In the genomic region with DNA sequence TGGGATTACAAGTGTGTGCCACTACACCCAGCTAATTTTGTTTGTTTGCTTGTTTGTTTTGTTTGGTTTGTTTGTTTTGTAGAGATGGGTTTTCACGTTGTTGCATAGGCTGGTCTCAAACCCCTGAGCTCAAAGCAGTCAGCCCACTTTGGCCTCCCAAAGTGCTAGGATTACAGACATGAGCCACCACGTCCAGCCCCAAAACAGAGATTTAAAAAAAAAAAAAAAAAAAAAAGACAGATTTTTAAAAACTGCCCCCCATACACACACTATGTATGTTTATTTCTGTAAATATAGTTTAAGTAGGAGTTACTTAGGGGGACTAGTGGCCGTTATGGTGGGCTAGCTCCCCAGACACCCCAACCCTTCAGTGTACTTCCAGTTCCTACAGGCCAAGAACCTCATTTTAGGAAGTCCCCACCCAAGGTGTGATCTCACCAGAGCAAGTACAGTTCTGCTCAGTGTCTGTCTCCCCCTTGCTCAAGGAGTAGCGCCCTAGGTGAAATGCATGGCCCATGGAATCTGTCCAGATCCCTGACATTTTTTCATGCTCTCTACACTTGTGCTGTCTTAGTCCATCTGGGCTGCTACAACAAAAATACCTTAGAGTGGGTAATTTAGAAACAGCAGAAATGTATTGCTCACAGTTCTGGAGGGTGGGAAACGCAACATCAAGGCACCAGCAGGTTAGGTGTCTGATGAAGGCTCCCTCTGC, we compare ENCODE assay signal across 14 cellular contexts. TPM values are rescaled to one million over a fixed set of nuclear protein-coding genes. Genes with fewer than 3 reads are reported as not detected.
A peak's percentile ranks its signal among the peaks of the same experiment; 100 is the strongest.
DNase-seq lines count a peak whose midpoint lies in the region; ATAC-seq and TF ChIP-seq lines count a peak whose summit lies in the region.
"Had no signal": no experiment of that assay in that cellular context is flagged by ENCODE, and none has a peak within 500 bp of the region (broad histone marks: within the 10 kb centered on the region; RNA-seq: fewer than 3 reads in every experiment).

No MANE protein-coding gene starts in this region.

- no peaks in the 10 kb centered on the region for H3K9me3 ChIP-seq in upper lobe of left lung
- H3K9me3 ChIP-seq: HAP-1 had no signal

- DNase-seq in activated CD8-positive, alpha-beta memory T cell treated with anti-CD3 and anti-CD28 coated beads, Interleukin-2, amount 10 ng/mL, durations not matched to agents 7 days and 5 days: no peak
- no peak for DNase-seq in activated CD8-positive, alpha-beta memory T cell treated with anti-CD3 and anti-CD28 coated beads, Interleukin-2, amount 50 U/mL, for 48 hours
- DNase-seq in naive B cell: no peak
- DNase-seq in upper lobe of left lung: peak in 1 of 2 donors; percentile 63
- DNase-seq in sciatic nerve (ENCODE audit: low spot score): no peak
- DNase-seq in SHP77 (lab: John Stamatoyannopoulos, UW): no peak
- no peak for DNase-seq in HFFc6
- DNase-seq: activated T-cell treated with anti-CD3 and anti-CD28 coated beads, Interleukin-2, amount 50 U/mL, for 1 hour; hippocampal formation; NCI-H1417; NCI-H524; SHP77 treated with DMSO at 0.1 percent for 48 hours had no signal

- peaks cover 49% of the 10 kb centered on the region for H3K4me1 Mint-ChIP-seq in activated CD8-positive, alpha-beta memory T cell treated with anti-CD3 and anti-CD28 coated beads, Interleukin-2, amount 10 ng/mL, durations not matched to agents 7 days and 5 days
- peaks cover 42% of the 10 kb centered on the region for H3K4me1 Mint-ChIP-seq in dendritic cell treated with granulocyte-macrophage colony-stimulating factor and Interleukin-4, amounts not matched to agents 40 ng/mL and 50 ng/mL, for 4 days (ENCODE audit: low read depth)
- H3K4me1 Mint-ChIP-seq in naive B cell (peaks cover 41 to 58% (median 54%) of the 10 kb centered on the region in 3 donors), HFFc6 (ENCODE audit: low read depth) (peaks cover 53% of the 10 kb centered on the region)

- H3K4me1 ChIP-seq in upper lobe of left lung: peaks cover 51 to 73% (median 61%) of the 10 kb centered on the region in 4 donors

- no peak for ATAC-seq in activated CD8-positive, alpha-beta memory T cell treated with anti-CD3 and anti-CD28 coated beads, Interleukin-2, amount 10 ng/mL, durations not matched to agents 7 days and 5 days
- ATAC-seq in naive B cell (ENCODE audit: low read depth in 2 of 2) (no peak), upper lobe of left lung (ENCODE audit: low FRiP score in 2 of 2) (no peak), sciatic nerve (no peak)

- 45 to 51% methylated on average over 5 of the region's 5 CpGs for WGBS in upper lobe of left lung, 2 donors

- H3K9me3 Mint-ChIP-seq in activated CD8-positive, alpha-beta memory T cell treated with anti-CD3 and anti-CD28 coated beads, Interleukin-2, amount 10 ng/mL, durations not matched to agents 7 days and 5 days (ENCODE audit: low read depth): no peaks in the 10 kb centered on the region
- H3K9me3 Mint-ChIP-seq in dendritic cell treated with granulocyte-macrophage colony-stimulating factor and Interleukin-4, amounts not matched to agents 40 ng/mL and 50 ng/mL, for 4 days: no peaks in the 10 kb centered on the region
- no peaks in the 10 kb centered on the region for H3K9me3 Mint-ChIP-seq in naive B cell
- no peaks in the 10 kb centered on the region for H3K9me3 Mint-ChIP-seq in HFFc6

- H3K4me3 ChIP-seq in upper lobe of left lung: no peak overlapping the region
- H3K4me3 ChIP-seq: HAP-1 had no signal

- intact Hi-C loops in dendritic cell treated with granulocyte-macrophage colony-stimulating factor and Interleukin-4, amounts not matched to agents 40 ng/mL and 50 ng/mL, for 4 days (cut with micrococcal nuclease): loop anchor here (2.0 to 5.0 kb wide), 2 partner anchors 73 to 101 kb away; no protein-coding TSS in a partner anchor
- intact Hi-C loops in sciatic nerve (cut with DNase I): no loop called here

- TF ChIP-seq CTCF in upper lobe of left lung (IDR thresholded peaks at IDR 0.05) (no peak), HFFc6 (IDR thresholded peaks at IDR 0.05) (no peak)

- no peaks in the 10 kb centered on the region for H3K36me3 Mint-ChIP-seq in activated CD8-positive, alpha-beta memory T cell treated with anti-CD3 and anti-CD28 coated beads, Interleukin-2, amount 10 ng/mL, durations not matched to agents 7 days and 5 days
- H3K36me3 Mint-ChIP-seq in dendritic cell treated with granulocyte-macrophage colony-stimulating factor and Interleukin-4, amounts not matched to agents 40 ng/mL and 50 ng/mL, for 4 days (ENCODE audit: low read depth): peaks cover 29% of the 10 kb centered on the region
- H3K36me3 Mint-ChIP-seq in naive B cell (no peaks in the 10 kb centered on the region), HFFc6 (ENCODE audit: low read depth) (peaks cover 12% of the 10 kb centered on the region)

- TF ChIP-seq EP300 in upper lobe of left lung (IDR thresholded peaks at IDR 0.05): no peak

- H3K27me3 Mint-ChIP-seq in activated CD8-positive, alpha-beta memory T cell treated with anti-CD3 and anti-CD28 coated beads, Interleukin-2, amount 10 ng/mL, durations not matched to agents 7 days and 5 days: no peaks in the 10 kb centered on the region
- peaks cover 1% of the 10 kb centered on the region for H3K27me3 Mint-ChIP-seq in dendritic cell treated with granulocyte-macrophage colony-stimulating factor and Interleukin-4, amounts not matched to agents 40 ng/mL and 50 ng/mL, for 4 days
- no peaks in the 10 kb centered on the region for H3K27me3 Mint-ChIP-seq in naive B cell
- H3K27me3 Mint-ChIP-seq in HFFc6 (ENCODE audit: insufficient read depth): peaks cover 3% of the 10 kb centered on the region; the same call in 1 of the 2 replicates

- CTCF ChIA-PET in activated CD8-positive, alpha-beta memory T cell treated with anti-CD3 and anti-CD28 coated beads, Interleukin-2, amount 10 ng/mL, durations not matched to agents 7 days and 5 days (lab: Charles Lee): interaction anchor here (0.7 to 15.3 kb wide), 13 partner anchors 8 to 701 kb away, joined by 3 to 243 read pairs (median 4); partner anchors contain the start of genes AAMP, PNKD and TTLL4

- H3K4me3 Mint-ChIP-seq in activated CD8-positive, alpha-beta memory T cell treated with anti-CD3 and anti-CD28 coated beads, Interleukin-2, amount 10 ng/mL, durations not matched to agents 7 days and 5 days: no peak overlapping the region
- H3K4me3 Mint-ChIP-seq in dendritic cell treated with granulocyte-macrophage colony-stimulating factor and Interleukin-4, amounts not matched to agents 40 ng/mL and 50 ng/mL, for 4 days: no peak overlapping the region
- H3K4me3 Mint-ChIP-seq in naive B cell: peak overlapping the region; percentile 12 to 86 (median 54)
- H3K4me3 Mint-ChIP-seq in HFFc6: no peak overlapping the region; the same call in 1 of the 2 replicates

- peak overlapping the region; percentile 15 for H3K27ac Mint-ChIP-seq in activated CD8-positive, alpha-beta memory T cell treated with anti-CD3 and anti-CD28 coated beads, Interleukin-2, amount 10 ng/mL, durations not matched to agents 7 days and 5 days
- H3K27ac Mint-ChIP-seq in dendritic cell treated with granulocyte-macrophage colony-stimulating factor and Interleukin-4, amounts not matched to agents 40 ng/mL and 50 ng/mL, for 4 days: peak overlapping the region; percentile 99
- H3K27ac Mint-ChIP-seq in naive B cell (peak overlapping the region in 5 of 6 donors; percentile 53 to 100 (median 69)), HFFc6 (no peak overlapping the region)

- no peaks in the 10 kb centered on the region for H3K36me3 ChIP-seq in upper lobe of left lung
- H3K36me3 ChIP-seq: HAP-1 had no signal

- no peaks in the 10 kb centered on the region for H3K27me3 ChIP-seq in upper lobe of left lung

- H3K27ac ChIP-seq in upper lobe of left lung: peak overlapping the region; percentile 78 to 100 (median 98)

- no peak for TF ChIP-seq POLR2A in upper lobe of left lung (IDR thresholded peaks at IDR 0.05)

RNA-seq across cellular contexts. Expression of gene TMBIM1, which starts 1.6 kb away (rescaled TPM):
- total RNA-seq in activated CD8-positive, alpha-beta memory T cell treated with anti-CD3 and anti-CD28 coated beads, Interleukin-2, amount 10 ng/mL, durations not matched to agents 7 days and 5 days: 10 to 100 TPM; 51.5 to 72.4 TPM
- polyA plus RNA-seq in naive B cell (ENCODE audit: low read depth in 6 of 6): 100 to 1,000 TPM in 4 of 6 donors, 10 to 100 TPM in 2; 72.6 to 137 (median 108) TPM
- total RNA-seq in upper lobe of left lung: 100 to 1,000 TPM; 112 to 359 (median 236) TPM
- total RNA-seq in sciatic nerve: 211 TPM
- total RNA-seq in HFFc6 (2021; fragmentation: NEBNext Ultra II Directional; extraction: Animal tissue kit (Norgen Biotek cat#: 25700)): 100 to 1,000 TPM; 163 to 187 (median 176) TPM

RNA-seq across cellular contexts. Expression of gene PNKD, which starts 23.6 kb away (rescaled TPM):
- total RNA-seq in activated CD8-positive, alpha-beta memory T cell treated with anti-CD3 and anti-CD28 coated beads, Interleukin-2, amount 10 ng/mL, durations not matched to agents 7 days and 5 days: 10 to 100 TPM; 37.6 to 40.7 TPM
- 100 to 1,000 TPM in 5 of 6 donors, 10 to 100 TPM in 1; 99.4 to 143 (median 127) TPM for polyA plus RNA-seq in naive B cell (ENCODE audit: low read depth in 6 of 6)
- 100 to 1,000 TPM in 2 of 6 donors, 10 to 100 TPM in 4; 69.8 to 153 (median 87.2) TPM for total RNA-seq in upper lobe of left lung
- 56.3 TPM for total RNA-seq in sciatic nerve
- 10 to 100 TPM; 50.8 to 62.8 (median 57.7) TPM for total RNA-seq in HFFc6 (2021; fragmentation: NEBNext Ultra II Directional; extraction: Animal tissue kit (Norgen Biotek cat#: 25700))

RNA-seq across cellular contexts. Expression of gene AAMP, which starts 23.9 kb away (rescaled TPM):
- total RNA-seq in activated CD8-positive, alpha-beta memory T cell treated with anti-CD3 and anti-CD28 coated beads, Interleukin-2, amount 10 ng/mL, durations not matched to agents 7 days and 5 days: 10 to 100 TPM; 49.5 to 61.4 TPM
- polyA plus RNA-seq in naive B cell (ENCODE audit: low read depth in 6 of 6): 100 to 1,000 TPM in 2 of 6 donors, 10 to 100 TPM in 4; 80.7 to 109 (median 96.4) TPM
- total RNA-seq in upper lobe of left lung: 100 to 1,000 TPM in 4 of 6 donors, 10 to 100 TPM in 2; 67.1 to 168 (median 118) TPM
- total RNA-seq in sciatic nerve: 59.9 TPM
- total RNA-seq in HFFc6 (2021; fragmentation: NEBNext Ultra II Directional; extraction: Animal tissue kit (Norgen Biotek cat#: 25700)): 10 to 100 TPM; 71.6 to 91.3 (median 80.4) TPM

RNA-seq across cellular contexts. Expression of gene GPBAR1, which starts 33.1 kb away (rescaled TPM):
- under 1 TPM; 0.73 to 0.82 TPM for total RNA-seq in activated CD8-positive, alpha-beta memory T cell treated with anti-CD3 and anti-CD28 coated beads, Interleukin-2, amount 10 ng/mL, durations not matched to agents 7 days and 5 days
- 1 to 10 TPM in 1 of 6 donors, under 1 TPM in 4, not detected in 1; 0.18 to 1.8 (median 0.33) TPM for polyA plus RNA-seq in naive B cell (ENCODE audit: low read depth in 6 of 6)
- total RNA-seq in upper lobe of left lung (1 to 10 TPM in 5 of 6 donors, under 1 TPM in 1; 0.33 to 6.4 (median 4.1) TPM), sciatic nerve (0.94 TPM)
- under 1 TPM in 5 of 6 experiments, not detected in 1; 0.10 to 0.17 (median 0.12) TPM for total RNA-seq in HFFc6 (2021; fragmentation: NEBNext Ultra II Directional; extraction: Animal tissue kit (Norgen Biotek cat#: 25700))

Comparison
In these comparisons a context has a peak if more than half of its experiments do, and no peak if none do; other contexts are left out.
1. H3K4me3 Mint-ChIP-seq: peak in naive B cell (8 of 8); none in activated CD8-positive, alpha-beta memory T cell treated with anti-CD3 and anti-CD28 coated beads, Interleukin-2, amount 10 ng/mL, durations not matched to agents 7 days and 5 days (single experiment), dendritic cell treated with granulocyte-macrophage colony-stimulating factor and Interleukin-4, amounts not matched to agents 40 ng/mL and 50 ng/mL, for 4 days (single experiment) and HFFc6 (single experiment).